19 cellular contexts compared by ENCODE assay signal in genomic region chr17:39799395-39799794, GRCh38.
A peak's percentile ranks its signal among the peaks of the same experiment; 100 is the strongest.
DNase-seq lines count a peak whose midpoint lies in the region; ATAC-seq and TF ChIP-seq lines count a peak whose summit lies in the region.
"Had no signal": no experiment of that assay in that cellular context is flagged by ENCODE, and none has a peak within 500 bp of the region (broad histone marks: within the 10 kb centered on the region; RNA-seq: fewer than 3 reads in every experiment).

No MANE protein-coding gene starts in this region.

- H2AFZ ChIP-seq in H9 (ENCODE audit: low read length): no peak overlapping the region

- no peak overlapping the region for H4K8ac ChIP-seq in H9 (replicated peaks; ENCODE audit: insufficient read length, low read depth, low read length)

- no peak for TF ChIP-seq CTCF in H9 (conservative IDR thresholded peaks at IDR 0.05)
- TF ChIP-seq CTCF in WTC11 (IDR thresholded peaks at IDR 0.05): no peak

- no peak overlapping the region for H3K56ac ChIP-seq in H9 (ENCODE audit: insufficient read length, low read depth, low read length)

- no peak overlapping the region for H4K91ac ChIP-seq in H9 (ENCODE audit: insufficient read length, low read depth, low read length)

- no peak overlapping the region for H3K27ac ChIP-seq in H9 (ENCODE audit: insufficient read length, low read depth, low read length)
- H3K27ac ChIP-seq: esophagus squamous epithelium, WERI-Rb-1 had no signal

- no peaks in the 10 kb centered on the region for H3K79me1 ChIP-seq in H9 (ENCODE audit: insufficient read depth, low read depth, low read length, poor library complexity, severe bottlenecking)

- no peak overlapping the region for H3K4me3 Mint-ChIP-seq in activated CD4-positive, alpha-beta T cell treated with anti-CD3 and anti-CD28 coated beads for 36 hours
- no peak overlapping the region for H3K4me3 Mint-ChIP-seq in activated CD4-positive, alpha-beta T cell treated with anti-CD3 and anti-CD28 coated beads, Interleukin-2, amount 10 ng/mL, durations not matched to agents 24 days and 14 days
- H3K4me3 Mint-ChIP-seq in H9: no peak overlapping the region
- no peak overlapping the region for H3K4me3 Mint-ChIP-seq in WTC11
- peak overlapping the region in 3 of 8 donors; percentile 6 to 78 (median 39) for H3K4me3 Mint-ChIP-seq in naive B cell
- H3K4me3 Mint-ChIP-seq: mesothelial cell of epicardium had no signal

- no peak overlapping the region for H3K9ac ChIP-seq in H9 (ENCODE audit: extremely low read depth, insufficient read length, low read length)

- no peak overlapping the region for H2BK5ac ChIP-seq in H9 (ENCODE audit: insufficient read length, low read length)

- peaks cover 4% of the 10 kb centered on the region for H3K4me1 ChIP-seq in H9 (ENCODE audit: insufficient read depth, low read length)

- H4K5ac ChIP-seq in H9 (ENCODE audit: insufficient read length, low read depth, low read length): no peak overlapping the region

- no peak overlapping the region for H3K4ac ChIP-seq in H9 (ENCODE audit: low read depth, low read length)

- peaks cover 55% of the 10 kb centered on the region for H3K4me1 Mint-ChIP-seq in activated CD4-positive, alpha-beta T cell treated with anti-CD3 and anti-CD28 coated beads for 36 hours
- H3K4me1 Mint-ChIP-seq in activated CD4-positive, alpha-beta T cell treated with anti-CD3 and anti-CD28 coated beads, Interleukin-2, amount 10 ng/mL, durations not matched to agents 24 days and 14 days: peaks cover 39% of the 10 kb centered on the region
- H3K4me1 Mint-ChIP-seq in H9 (peaks cover 26 to 37% of the 10 kb centered on the region in 2 experiments), WTC11 (peaks cover 41% of the 10 kb centered on the region), naive B cell (peaks cover 54 to 80% (median 57%) of the 10 kb centered on the region in 3 donors)

- H2BK20ac ChIP-seq in H9 (ENCODE audit: low read depth, low read length, poor library complexity, severe bottlenecking): no peak overlapping the region

- no peak overlapping the region for H3K4me2 ChIP-seq in H9 (ENCODE audit: insufficient read depth, insufficient read length, low read length)

- no peak overlapping the region for H3T11ph ChIP-seq in H9 (ENCODE audit: low read length)

- H3K9me3 ChIP-seq in H9 (ENCODE audit: control insufficient read depth, low read depth, low read length): no peaks in the 10 kb centered on the region
- H3K9me3 ChIP-seq: esophagus squamous epithelium had no signal

- H3K23me2 ChIP-seq in H9 (ENCODE audit: insufficient read length, low read depth, low read length, poor library complexity, severe bottlenecking): no peaks in the 10 kb centered on the region

- H4K20me1 ChIP-seq in H9 (ENCODE audit: control insufficient read depth, insufficient read depth, insufficient read length): no peaks in the 10 kb centered on the region

- H3K27ac Mint-ChIP-seq in activated CD4-positive, alpha-beta T cell treated with anti-CD3 and anti-CD28 coated beads for 36 hours: peak overlapping the region; percentile 33
- no peak overlapping the region for H3K27ac Mint-ChIP-seq in activated CD4-positive, alpha-beta T cell treated with anti-CD3 and anti-CD28 coated beads, Interleukin-2, amount 10 ng/mL, durations not matched to agents 24 days and 14 days
- H3K27ac Mint-ChIP-seq in H9: peak overlapping the region in 2 of 3 experiments; percentile 12 to 52; a peak in 3 of 7 replicates
- H3K27ac Mint-ChIP-seq in WTC11: peak overlapping the region; percentile 60
- H3K27ac Mint-ChIP-seq in naive B cell: peak overlapping the region; percentile 17 to 94 (median 88)
- H3K27ac Mint-ChIP-seq: mesothelial cell of epicardium had no signal

- H3K9me3 Mint-ChIP-seq in activated CD4-positive, alpha-beta T cell treated with anti-CD3 and anti-CD28 coated beads for 36 hours (ENCODE audit: low read depth): no peaks in the 10 kb centered on the region
- H3K9me3 Mint-ChIP-seq in activated CD4-positive, alpha-beta T cell treated with anti-CD3 and anti-CD28 coated beads, Interleukin-2, amount 10 ng/mL, durations not matched to agents 24 days and 14 days: peaks cover 8% of the 10 kb centered on the region
- H3K9me3 Mint-ChIP-seq in H9 (no peaks in the 10 kb centered on the region), WTC11 (no peaks in the 10 kb centered on the region), naive B cell (no peaks in the 10 kb centered on the region)
- H3K9me3 Mint-ChIP-seq: mesothelial cell of epicardium had no signal

- H2BK120ac ChIP-seq in H9 (ENCODE audit: low read depth, low read length, poor library complexity, severe bottlenecking): no peak overlapping the region

- H3K23ac ChIP-seq in H9 (ENCODE audit: insufficient read length, low read depth, low read length): no peak overlapping the region

- no peak for ATAC-seq in activated CD4-positive, alpha-beta T cell treated with anti-CD3 and anti-CD28 coated beads for 36 hours
- ATAC-seq in WTC11 (peak; percentile 56), naive B cell (ENCODE audit: low read depth in 2 of 2) (no peak)

- H3K14ac ChIP-seq in H9 (ENCODE audit: insufficient read depth, low read length): no peak overlapping the region

- H3K79me2 ChIP-seq in H9 (ENCODE audit: insufficient read depth, low read length): no peaks in the 10 kb centered on the region

- CTCF ChIA-PET in activated CD4-positive, alpha-beta T cell treated with anti-CD3 and anti-CD28 coated beads for 36 hours (lab: Charles Lee): no interaction called here
- CTCF ChIA-PET in WTC11 (lab: Charles Lee): no interaction called here

- no peak overlapping the region for H2BK15ac ChIP-seq in H9 (ENCODE audit: low read depth, low read length)

- WGBS in H9 (ENCODE audit: extremely low coverage, insufficient read length, low lambda C conversion rate): no CpG with 5 or more reads among the region's 1 CpG

- H3K27me3 ChIP-seq in H9 (ENCODE audit: insufficient read depth, low read length): no peaks in the 10 kb centered on the region

- H3K18ac ChIP-seq in H9 (ENCODE audit: insufficient read length, low read depth, low read length): no peak overlapping the region

- H2BK12ac ChIP-seq in H9 (ENCODE audit: insufficient read length, low read depth, low read length): no peak overlapping the region

- peaks cover 23% of the 10 kb centered on the region for H3K36me3 Mint-ChIP-seq in activated CD4-positive, alpha-beta T cell treated with anti-CD3 and anti-CD28 coated beads for 36 hours (ENCODE audit: low read depth)
- H3K36me3 Mint-ChIP-seq in activated CD4-positive, alpha-beta T cell treated with anti-CD3 and anti-CD28 coated beads, Interleukin-2, amount 10 ng/mL, durations not matched to agents 24 days and 14 days (ENCODE audit: low read depth): peaks cover 11% of the 10 kb centered on the region
- H3K36me3 Mint-ChIP-seq in H9 (ENCODE audit: insufficient read depth in 1 of 3, low read depth in 3 of 3) (no peaks in the 10 kb centered on the region), WTC11 (no peaks in the 10 kb centered on the region), naive B cell (peaks cover 16 to 32% of the 10 kb centered on the region in 2 donors)
- H3K36me3 Mint-ChIP-seq: mesothelial cell of epicardium had no signal

- intact Hi-C loops in activated CD4-positive, alpha-beta T cell treated with anti-CD3 and anti-CD28 coated beads for 36 hours (cut with DNase I, micrococcal nuclease): no loop called here
- intact Hi-C loops in activated CD4-positive, alpha-beta T cell treated with anti-CD3 and anti-CD28 coated beads, Interleukin-2, amount 10 ng/mL, durations not matched to agents 24 days and 14 days (cut with micrococcal nuclease): no loop called here

- no peak for DNase-seq in activated CD4-positive, alpha-beta T cell treated with anti-CD3 and anti-CD28 coated beads for 36 hours
- DNase-seq in activated CD4-positive, alpha-beta T cell treated with anti-CD3 and anti-CD28 coated beads, Interleukin-2, amount 10 ng/mL, durations not matched to agents 24 days and 14 days: no peak
- DNase-seq in H9 (no peak), WTC11 (ENCODE audit: low spot score) (no peak), naive B cell (no peak), GM19238 (ENCODE audit: insufficient read length, low spot score) (no peak), glomerular visceral epithelial cell (ENCODE audit: extremely low spot score) (no peak)
- no peak for DNase-seq in stimulated activated CD4-positive, alpha-beta T cell treated with anti-CD3 and anti-CD28 coated beads, Interleukin-4, amount 100 ng/mL, for 1 hour
- DNase-seq: aorta; effector CD8-positive, alpha-beta T cell; esophagus squamous epithelium; NCI-H1048; NCI-H2029; SHP77; small intestine; stimulated activated CD4-positive, alpha-beta T cell treated with anti-CD3 and anti-CD28 coated beads, Interleukin-2, amount 100 ng/mL, for 48 hours; T-helper 1 cell; WERI-Rb-1 had no signal

- POLR2A ChIA-PET in activated CD4-positive, alpha-beta T cell treated with anti-CD3 and anti-CD28 coated beads for 36 hours (lab: Charles Lee): no interaction called here
- POLR2A ChIA-PET in WTC11 (lab: Charles Lee): no interaction called here

- no peaks in the 10 kb centered on the region for H3K27me3 Mint-ChIP-seq in activated CD4-positive, alpha-beta T cell treated with anti-CD3 and anti-CD28 coated beads for 36 hours
- H3K27me3 Mint-ChIP-seq in activated CD4-positive, alpha-beta T cell treated with anti-CD3 and anti-CD28 coated beads, Interleukin-2, amount 10 ng/mL, durations not matched to agents 24 days and 14 days: no peaks in the 10 kb centered on the region
- H3K27me3 Mint-ChIP-seq in H9 (ENCODE audit: low read depth) (no peaks in the 10 kb centered on the region), WTC11 (ENCODE audit: low read depth) (no peaks in the 10 kb centered on the region), naive B cell (no peaks in the 10 kb centered on the region)

- no peak overlapping the region for H2AK5ac ChIP-seq in H9 (ENCODE audit: insufficient read length, low read length)

TF ChIP-seq in WTC11, 78 proteins besides CTCF, POLR2A, EP300 and RAD21 (continues in another document):
- no peak for TF ChIP-seq ZMAT4 (CRISPR knock-in tag; IDR thresholded peaks at IDR 0.05)
- TF ChIP-seq ZNF416 (CRISPR knock-in tag; IDR thresholded peaks at IDR 0.05): no peak
- TF ChIP-seq JAZF1 (CRISPR knock-in tag; IDR thresholded peaks at IDR 0.05): no peak
- no peak for TF ChIP-seq ATF3 (CRISPR knock-in tag; conservative IDR thresholded peaks at IDR 0.05)
- TF ChIP-seq TCF7 (CRISPR knock-in tag; IDR thresholded peaks at IDR 0.05; ENCODE audit: low read depth): no peak
- no peak for TF ChIP-seq ZNF423 (CRISPR knock-in tag; IDR thresholded peaks at IDR 0.05)
- TF ChIP-seq ZNF138 (CRISPR knock-in tag; conservative IDR thresholded peaks at IDR 0.05): no peak
- no peak for TF ChIP-seq MXD4 (CRISPR knock-in tag; IDR thresholded peaks at IDR 0.05; ENCODE audit: borderline replicate concordance)
